ENCODE assay signal across 1 cellular context in the genomic region with DNA sequence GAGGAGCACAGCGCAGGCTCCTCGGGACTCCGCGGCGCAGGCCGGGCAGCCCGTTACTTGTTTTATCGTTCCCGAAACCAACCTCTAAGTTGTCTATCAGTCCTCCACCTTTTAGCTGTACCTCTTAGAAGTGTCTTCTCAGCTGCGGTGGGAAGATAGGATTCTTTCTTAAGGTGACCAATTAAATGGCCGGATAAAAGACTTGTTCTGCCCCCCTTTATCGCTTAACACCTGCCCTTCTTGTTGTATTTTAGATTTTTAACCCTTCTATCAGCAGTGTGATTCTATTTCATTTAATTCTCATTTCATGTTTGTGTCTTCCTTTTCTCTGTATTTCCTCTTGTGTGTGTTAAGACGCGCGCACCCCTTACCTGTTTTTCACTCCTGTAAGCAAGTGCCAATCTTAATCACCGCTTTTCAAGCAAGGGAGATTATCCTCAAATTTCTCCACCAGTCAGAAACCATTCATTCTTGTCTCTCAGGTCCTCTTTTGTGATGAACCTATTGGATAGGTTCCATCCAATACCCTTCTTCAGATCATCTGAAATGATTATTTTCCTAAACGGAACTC.
TF ChIP-seq lines count a peak whose summit lies in the region.

No MANE protein-coding gene starts in this region.

TF ChIP-seq in endothelial cell of umbilical vein, 7 proteins besides CTCF, POLR2A, EP300 and RAD21:
- TF ChIP-seq MAX (IDR thresholded peaks at IDR 0.05; ENCODE audit: insufficient read depth, insufficient read length) (no peak), MYC (IDR thresholded peaks at IDR 0.05; ENCODE audit: low read depth, low read length) (no peak), GATA2 (IDR thresholded peaks at IDR 0.05; ENCODE audit: insufficient read depth, insufficient read length, low read depth, low read length) (no peak), FOS (IDR thresholded peaks at IDR 0.05; ENCODE audit: borderline replicate concordance, insufficient read depth, low read length) (no peak), EZH2 (IDR thresholded peaks at IDR 0.05; ENCODE audit: borderline replicate concordance, low read depth, low read length, severe bottlenecking) (no peak), POLR2AphosphoS5 (IDR thresholded peaks at IDR 0.05; ENCODE audit: insufficient read depth, low read depth, low read length) (no peak), JUN (IDR thresholded peaks at IDR 0.05; ENCODE audit: borderline replicate concordance, insufficient read depth, insufficient read length, low read depth) (no peak)
